ENCODE assay signal across 8 cellular contexts in genomic region chr10:80196270-80196949, GRCh38. TPM values are rescaled to one million over a fixed set of nuclear protein-coding genes. Genes with fewer than 3 reads are reported as not detected.
A peak's percentile ranks its signal among the peaks of the same experiment; 100 is the strongest.
DNase-seq lines count a peak whose midpoint lies in the region; ATAC-seq and TF ChIP-seq lines count a peak whose summit lies in the region.

No MANE protein-coding gene starts in this region.

- peaks cover 98% of the 10 kb centered on the region for H3K79me2 ChIP-seq in mammary epithelial cell (ENCODE audit: insufficient read depth, low read length)

- peaks cover 45% of the 10 kb centered on the region for H3K36me3 Mint-ChIP-seq in T-helper 2 cell treated with Interferon-gamma antibody and Interleukin-4, amounts not matched to agents 5 μg/mL and 100 μg/mL, for 36 hours (ENCODE audit: low read depth)

- peaks cover 7% of the 10 kb centered on the region for H4K20me1 ChIP-seq in mammary epithelial cell (ENCODE audit: insufficient read depth, low read length)

- H3K9ac ChIP-seq in mammary epithelial cell (ENCODE audit: insufficient read depth, low read length) = peak overlapping the region; percentile 67

- no peaks in the 10 kb centered on the region for H3K27me3 Mint-ChIP-seq in T-helper 2 cell treated with Interferon-gamma antibody and Interleukin-4, amounts not matched to agents 5 μg/mL and 100 μg/mL, for 36 hours (ENCODE audit: low read depth)

- H3K27ac ChIP-seq in mammary epithelial cell (ENCODE audit: insufficient read depth, low read depth, low read length) (peak overlapping the region; percentile 67), thoracic aorta (peak overlapping the region; percentile 63 to 98)

- peaks cover 9% of the 10 kb centered on the region for H3K9me3 Mint-ChIP-seq in T-helper 2 cell treated with Interferon-gamma antibody and Interleukin-4, amounts not matched to agents 5 μg/mL and 100 μg/mL, for 36 hours

- ATAC-seq in HG03280 (IDR thresholded peaks at IDR 0.05; ENCODE audit: unreplicated experiment) (peak; percentile 78), thoracic aorta (ENCODE audit: insufficient number of reproducible peaks, low FRiP score, low read depth) (peak; percentile 29)

- H2AFZ ChIP-seq in mammary epithelial cell (ENCODE audit: low read depth, low read length) = no peak overlapping the region

- peak overlapping the region; percentile 60 for H3K27ac Mint-ChIP-seq in T-helper 2 cell treated with Interferon-gamma antibody and Interleukin-4, amounts not matched to agents 5 μg/mL and 100 μg/mL, for 36 hours

- peak overlapping the region; percentile 55 for H3K4me3 Mint-ChIP-seq in T-helper 2 cell treated with Interferon-gamma antibody and Interleukin-4, amounts not matched to agents 5 μg/mL and 100 μg/mL, for 36 hours

- in situ Hi-C loops in mammary epithelial cell (cut with MboI; ENCODE audit: low sequenced_read_pairs in 2 of 2) = no loop called here

- intact Hi-C loops in mammary epithelial cell (cut with micrococcal nuclease) = loop anchor here (2.0 kb wide), 1 partner anchor 42 kb away; no protein-coding TSS in a partner anchor

- under 1% methylated on average over 8 of the region's 8 CpGs for WGBS in mammary epithelial cell (ENCODE audit: low coverage, missing lambda C conversion rate)

- H3K9me3 ChIP-seq in mammary epithelial cell (replicated peaks; ENCODE audit: insufficient read depth, low read length) = no peaks in the 10 kb centered on the region
- no peaks in the 10 kb centered on the region for H3K9me3 ChIP-seq in thoracic aorta

- dilution Hi-C loops in mammary epithelial cell (cut with HindIII; ENCODE audit: low sequenced_read_pairs) = no loop called here

- peaks cover 55% of the 10 kb centered on the region for H3K4me1 Mint-ChIP-seq in T-helper 2 cell treated with Interferon-gamma antibody and Interleukin-4, amounts not matched to agents 5 μg/mL and 100 μg/mL, for 36 hours (ENCODE audit: low read depth)

- BruUV-seq in mammary epithelial cell (replicated peaks; lab: Mats Ljungman, UMichigan) = no TSS peak

- no peak overlapping the region for H3K4me3 ChIP-seq in mammary epithelial cell (replicated peaks in 1 of 3; ENCODE audit: insufficient read depth in 1 of 3, low read depth in 2 of 3, low read length in 3 of 3)
- peak overlapping the region; percentile 12 for H3K4me3 ChIP-seq in thoracic aorta

- peak overlapping the region; percentile 32 for H3K4me2 ChIP-seq in mammary epithelial cell (ENCODE audit: insufficient read depth, low read depth, low read length)

- CTCF ChIA-PET in mammary epithelial cell (lab: Charles Lee; ENCODE audit: low non-redundant PET) = no interaction called here

- no peaks in the 10 kb centered on the region for H3K27me3 ChIP-seq in mammary epithelial cell (ENCODE audit: insufficient read depth, low read length)
- no peaks in the 10 kb centered on the region for H3K27me3 ChIP-seq in thoracic aorta (replicated peaks; ENCODE audit: insufficient read depth)

- no peaks in the 10 kb centered on the region for H3K36me3 ChIP-seq in mammary epithelial cell (ENCODE audit: insufficient read depth, low read length)
- H3K36me3 ChIP-seq in thoracic aorta = no peaks in the 10 kb centered on the region

- DNase-seq in NCI-H2171 treated with DMSO at 0.1 percent for 48 hours (lab: John Stamatoyannopoulos, UW) = peak; percentile 15
- DNase-seq in NCI-H2171 (lab: John Stamatoyannopoulos, UW) = no peak
- peak; percentile 66 for DNase-seq in T-helper 2 cell treated with Interferon-gamma antibody and Interleukin-4, amounts not matched to agents 5 μg/mL and 100 μg/mL, for 36 hours (ENCODE audit: low spot score)
- DNase-seq in mammary epithelial cell = peak; percentile 96
- DNase-seq in mucosa of gallbladder (ENCODE audit: low spot score) = peak; percentile 88
- peak; percentile 62 for DNase-seq in thoracic aorta (ENCODE audit: low spot score)
- DNase-seq in NCI-H446 treated with DMSO at 0.1 percent for 48 hours (lab: John Stamatoyannopoulos, UW) = no peak

- H3K4me1 ChIP-seq in mammary epithelial cell (ENCODE audit: insufficient read depth, low read length) (peaks cover 17% of the 10 kb centered on the region), thoracic aorta (ENCODE audit: control insufficient read depth in 1 of 2, low read depth in 2 of 2) (peaks cover 67 to 76% of the 10 kb centered on the region in 2 donors)

- TF ChIP-seq CTCF in mammary epithelial cell (conservative IDR thresholded peaks at IDR 0.05 in 1 of 2, IDR thresholded peaks at IDR 0.05 in 1 of 2; ENCODE audit: extremely low read depth in 1 of 2, insufficient read depth in 1 of 2, low read depth in 1 of 2, low read length in 2 of 2) = no peak
- no peak for TF ChIP-seq CTCF in thoracic aorta (IDR thresholded peaks at IDR 0.05)

RNA-seq across cellular contexts. Expression of gene ANXA11, which starts 8.9 kb away (rescaled TPM):
- total RNA-seq in mammary epithelial cell (100 to 1,000 TPM in 1 of 2 donors, 10 to 100 TPM in 1; 36.8 to 117 TPM), mucosa of gallbladder (247 TPM), thoracic aorta (100 to 1,000 TPM; 130 to 198 TPM)
- 75.0 TPM for polyA plus RNA-seq in mammary epithelial cell
- 154 TPM for polyA minus RNA-seq in mammary epithelial cell

Comparison
In these comparisons a context has a peak if more than half of its experiments do, and no peak if none do; other contexts are left out.
1. DNase-seq: peak in NCI-H2171 treated with DMSO at 0.1 percent for 48 hours (single experiment), T-helper 2 cell treated with Interferon-gamma antibody and Interleukin-4, amounts not matched to agents 5 μg/mL and 100 μg/mL, for 36 hours (single experiment), mammary epithelial cell (single experiment), mucosa of gallbladder (single experiment) and thoracic aorta (single experiment); none in NCI-H2171 (single experiment) and NCI-H446 treated with DMSO at 0.1 percent for 48 hours (single experiment).